In the genomic region with DNA sequence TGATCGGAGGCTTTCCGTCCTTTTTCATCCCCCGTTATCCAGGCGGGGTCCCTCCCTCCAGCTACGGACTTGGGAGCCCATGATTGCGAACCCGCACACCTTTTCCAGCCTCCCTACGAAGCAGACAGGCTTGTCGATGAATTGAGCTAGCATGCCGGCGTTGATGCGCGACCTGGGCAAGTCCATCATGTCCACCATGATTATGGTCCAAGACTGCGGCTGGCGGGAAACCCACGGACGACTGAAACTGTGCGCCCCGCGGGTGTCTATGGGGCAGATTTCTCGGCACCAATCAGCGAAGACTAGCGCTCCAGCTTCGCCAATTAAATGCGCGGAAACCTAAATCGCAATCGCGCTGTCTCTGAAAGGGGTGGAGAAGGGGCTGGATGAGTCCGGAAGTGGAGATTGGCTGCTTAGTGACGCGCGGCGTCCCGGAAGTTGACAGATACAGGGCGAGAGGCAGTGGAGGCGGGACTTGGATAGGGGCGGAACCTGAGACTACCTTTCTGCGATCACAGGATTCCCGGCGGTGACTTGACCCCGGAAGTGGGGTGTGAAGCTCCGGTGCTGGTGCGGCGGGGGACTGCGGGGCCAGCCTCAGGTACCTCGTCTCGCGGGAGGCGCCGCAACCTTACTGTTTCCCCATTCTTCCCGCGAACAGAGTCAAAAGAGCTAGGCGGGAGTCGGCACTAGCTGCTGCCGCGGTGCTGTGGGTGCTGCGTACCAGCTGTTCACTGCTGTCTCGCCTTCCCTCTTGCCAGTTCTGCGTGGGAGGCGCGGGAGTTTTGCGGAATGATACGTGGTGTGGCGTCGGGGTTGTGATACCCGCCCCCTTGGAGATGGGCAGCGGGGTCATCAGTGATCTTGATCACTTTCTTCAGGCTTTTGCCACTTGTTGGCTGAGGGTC, we compare ENCODE assay signal across 1 cellular context.
A peak's percentile ranks its signal among the peaks of the same experiment; 100 is the strongest.
TF ChIP-seq lines count a peak whose summit lies in the region.

A gene (plus strand): TSS at position 532 of the 908 bp plus-strand sequence. CDS start 32,620 bp downstream, outside the sequence.

TF ChIP-seq in GM12878, 131 proteins besides CTCF, POLR2A, EP300 and RAD21 (continued from another document and continues in another):
- TF ChIP-seq, protein P1, sequence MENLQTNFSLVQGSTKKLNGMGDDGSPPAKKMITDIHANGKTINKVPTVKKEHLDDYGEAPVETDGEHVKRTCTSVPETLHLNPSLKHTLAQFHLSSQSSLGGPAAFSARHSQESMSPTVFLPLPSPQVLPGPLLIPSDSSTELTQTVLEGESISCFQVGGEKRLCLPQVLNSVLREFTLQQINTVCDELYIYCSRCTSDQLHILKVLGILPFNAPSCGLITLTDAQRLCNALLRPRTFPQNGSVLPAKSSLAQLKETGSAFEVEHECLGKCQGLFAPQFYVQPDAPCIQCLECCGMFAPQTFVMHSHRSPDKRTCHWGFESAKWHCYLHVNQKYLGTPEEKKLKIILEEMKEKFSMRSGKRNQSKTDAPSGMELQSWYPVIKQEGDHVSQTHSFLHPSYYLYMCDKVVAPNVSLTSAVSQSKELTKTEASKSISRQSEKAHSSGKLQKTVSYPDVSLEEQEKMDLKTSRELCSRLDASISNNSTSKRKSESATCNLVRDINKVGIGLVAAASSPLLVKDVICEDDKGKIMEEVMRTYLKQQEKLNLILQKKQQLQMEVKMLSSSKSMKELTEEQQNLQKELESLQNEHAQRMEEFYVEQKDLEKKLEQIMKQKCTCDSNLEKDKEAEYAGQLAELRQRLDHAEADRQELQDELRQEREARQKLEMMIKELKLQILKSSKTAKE (IDR thresholded peaks at IDR 0.05; ENCODE audit: low read depth, poor library complexity, severe bottlenecking) = peak; percentile 17
- 0 out of 4 replicates have a peak, but pooled peaks of 1 of the 2 experiments have one; percentile 22 for TF ChIP-seq ETV6 (conservative IDR thresholded peaks at IDR 0.05 in 1 of 2, IDR thresholded peaks at IDR 0.05 in 1 of 2; ENCODE audit: borderline replicate concordance in 1 of 2, low read depth in 1 of 2)
- TF ChIP-seq, protein P2, sequence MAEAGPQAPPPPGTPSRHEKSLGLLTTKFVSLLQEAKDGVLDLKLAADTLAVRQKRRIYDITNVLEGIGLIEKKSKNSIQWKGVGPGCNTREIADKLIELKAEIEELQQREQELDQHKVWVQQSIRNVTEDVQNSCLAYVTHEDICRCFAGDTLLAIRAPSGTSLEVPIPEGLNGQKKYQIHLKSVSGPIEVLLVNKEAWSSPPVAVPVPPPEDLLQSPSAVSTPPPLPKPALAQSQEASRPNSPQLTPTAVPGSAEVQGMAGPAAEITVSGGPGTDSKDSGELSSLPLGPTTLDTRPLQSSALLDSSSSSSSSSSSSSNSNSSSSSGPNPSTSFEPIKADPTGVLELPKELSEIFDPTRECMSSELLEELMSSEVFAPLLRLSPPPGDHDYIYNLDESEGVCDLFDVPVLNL (IDR thresholded peaks at IDR 0.05; ENCODE audit: low read depth, low read length) = peak; percentile 92
- TF ChIP-seq, protein P3, sequence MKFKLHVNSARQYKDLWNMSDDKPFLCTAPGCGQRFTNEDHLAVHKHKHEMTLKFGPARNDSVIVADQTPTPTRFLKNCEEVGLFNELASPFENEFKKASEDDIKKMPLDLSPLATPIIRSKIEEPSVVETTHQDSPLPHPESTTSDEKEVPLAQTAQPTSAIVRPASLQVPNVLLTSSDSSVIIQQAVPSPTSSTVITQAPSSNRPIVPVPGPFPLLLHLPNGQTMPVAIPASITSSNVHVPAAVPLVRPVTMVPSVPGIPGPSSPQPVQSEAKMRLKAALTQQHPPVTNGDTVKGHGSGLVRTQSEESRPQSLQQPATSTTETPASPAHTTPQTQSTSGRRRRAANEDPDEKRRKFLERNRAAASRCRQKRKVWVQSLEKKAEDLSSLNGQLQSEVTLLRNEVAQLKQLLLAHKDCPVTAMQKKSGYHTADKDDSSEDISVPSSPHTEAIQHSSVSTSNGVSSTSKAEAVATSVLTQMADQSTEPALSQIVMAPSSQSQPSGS (IDR thresholded peaks at IDR 0.05; ENCODE audit: low read length) = peak; percentile 41; the same call in 1 of the 2 replicates
- peak; percentile 87 for TF ChIP-seq CREB1 (IDR thresholded peaks at IDR 0.05; ENCODE audit: low read depth)
- TF ChIP-seq IKZF2 (IDR thresholded peaks at IDR 0.05) = peak; percentile 75 to 80
- peak; percentile 74; the same call in 1 of the 2 replicates for TF ChIP-seq TCF3 (IDR thresholded peaks at IDR 0.05; ENCODE audit: borderline replicate concordance, insufficient read depth, low read depth, low read length)
- TF ChIP-seq, protein P4, sequence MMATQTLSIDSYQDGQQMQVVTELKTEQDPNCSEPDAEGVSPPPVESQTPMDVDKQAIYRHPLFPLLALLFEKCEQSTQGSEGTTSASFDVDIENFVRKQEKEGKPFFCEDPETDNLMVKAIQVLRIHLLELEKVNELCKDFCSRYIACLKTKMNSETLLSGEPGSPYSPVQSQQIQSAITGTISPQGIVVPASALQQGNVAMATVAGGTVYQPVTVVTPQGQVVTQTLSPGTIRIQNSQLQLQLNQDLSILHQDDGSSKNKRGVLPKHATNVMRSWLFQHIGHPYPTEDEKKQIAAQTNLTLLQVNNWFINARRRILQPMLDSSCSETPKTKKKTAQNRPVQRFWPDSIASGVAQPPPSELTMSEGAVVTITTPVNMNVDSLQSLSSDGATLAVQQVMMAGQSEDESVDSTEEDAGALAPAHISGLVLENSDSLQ (IDR thresholded peaks at IDR 0.05) = peak; percentile 80
- peak; percentile 79; the same call in 1 of the 2 replicates for TF ChIP-seq FOXM1 (IDR thresholded peaks at IDR 0.05; ENCODE audit: low read depth, low read length)
- peak; percentile 94 for TF ChIP-seq YY1 (IDR thresholded peaks at IDR 0.05; ENCODE audit: low read depth, low read length)
- TF ChIP-seq ZZZ3 (IDR thresholded peaks at IDR 0.05; ENCODE audit: control insufficient read depth, insufficient read length, low read depth) = no peak
- TF ChIP-seq NFIC (IDR thresholded peaks at IDR 0.05; ENCODE audit: low read depth, low read length) = 0 out of 2 replicates have a peak, but pooled peaks have one; percentile 52
- TF ChIP-seq SMAD5 (IDR thresholded peaks at IDR 0.05; ENCODE audit: low read depth) = peak; percentile 74; the same call in 1 of the 2 replicates
- TF ChIP-seq NR2C1 (IDR thresholded peaks at IDR 0.05) = peak; percentile 91
- TF ChIP-seq, protein P5, sequence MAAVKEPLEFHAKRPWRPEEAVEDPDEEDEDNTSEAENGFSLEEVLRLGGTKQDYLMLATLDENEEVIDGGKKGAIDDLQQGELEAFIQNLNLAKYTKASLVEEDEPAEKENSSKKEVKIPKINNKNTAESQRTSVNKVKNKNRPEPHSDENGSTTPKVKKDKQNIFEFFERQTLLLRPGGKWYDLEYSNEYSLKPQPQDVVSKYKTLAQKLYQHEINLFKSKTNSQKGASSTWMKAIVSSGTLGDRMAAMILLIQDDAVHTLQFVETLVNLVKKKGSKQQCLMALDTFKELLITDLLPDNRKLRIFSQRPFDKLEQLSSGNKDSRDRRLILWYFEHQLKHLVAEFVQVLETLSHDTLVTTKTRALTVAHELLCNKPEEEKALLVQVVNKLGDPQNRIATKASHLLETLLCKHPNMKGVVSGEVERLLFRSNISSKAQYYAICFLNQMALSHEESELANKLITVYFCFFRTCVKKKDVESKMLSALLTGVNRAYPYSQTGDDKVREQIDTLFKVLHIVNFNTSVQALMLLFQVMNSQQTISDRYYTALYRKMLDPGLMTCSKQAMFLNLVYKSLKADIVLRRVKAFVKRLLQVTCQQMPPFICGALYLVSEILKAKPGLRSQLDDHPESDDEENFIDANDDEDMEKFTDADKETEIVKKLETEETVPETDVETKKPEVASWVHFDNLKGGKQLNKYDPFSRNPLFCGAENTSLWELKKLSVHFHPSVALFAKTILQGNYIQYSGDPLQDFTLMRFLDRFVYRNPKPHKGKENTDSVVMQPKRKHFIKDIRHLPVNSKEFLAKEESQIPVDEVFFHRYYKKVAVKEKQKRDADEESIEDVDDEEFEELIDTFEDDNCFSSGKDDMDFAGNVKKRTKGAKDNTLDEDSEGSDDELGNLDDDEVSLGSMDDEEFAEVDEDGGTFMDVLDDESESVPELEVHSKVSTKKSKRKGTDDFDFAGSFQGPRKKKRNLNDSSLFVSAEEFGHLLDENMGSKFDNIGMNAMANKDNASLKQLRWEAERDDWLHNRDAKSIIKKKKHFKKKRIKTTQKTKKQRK (IDR thresholded peaks at IDR 0.05; ENCODE audit: low read depth, low read length) = no peak
- TF ChIP-seq CHD2 (IDR thresholded peaks at IDR 0.05; ENCODE audit: borderline replicate concordance, low read depth, low read length) = peak; percentile 96
- no peak for TF ChIP-seq ZNF622 (IDR thresholded peaks at IDR 0.05)
- TF ChIP-seq, protein P6, sequence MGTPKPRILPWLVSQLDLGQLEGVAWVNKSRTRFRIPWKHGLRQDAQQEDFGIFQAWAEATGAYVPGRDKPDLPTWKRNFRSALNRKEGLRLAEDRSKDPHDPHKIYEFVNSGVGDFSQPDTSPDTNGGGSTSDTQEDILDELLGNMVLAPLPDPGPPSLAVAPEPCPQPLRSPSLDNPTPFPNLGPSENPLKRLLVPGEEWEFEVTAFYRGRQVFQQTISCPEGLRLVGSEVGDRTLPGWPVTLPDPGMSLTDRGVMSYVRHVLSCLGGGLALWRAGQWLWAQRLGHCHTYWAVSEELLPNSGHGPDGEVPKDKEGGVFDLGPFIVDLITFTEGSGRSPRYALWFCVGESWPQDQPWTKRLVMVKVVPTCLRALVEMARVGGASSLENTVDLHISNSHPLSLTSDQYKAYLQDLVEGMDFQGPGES (IDR thresholded peaks at IDR 0.05) = peak; percentile 42; the same call in 1 of the 2 replicates
- TF ChIP-seq ZNF217 (IDR thresholded peaks at IDR 0.05) = no peak
- 0 out of 2 replicates have a peak, but pooled peaks have one; percentile 14 for TF ChIP-seq TARDBP (IDR thresholded peaks at IDR 0.05; ENCODE audit: borderline replicate concordance)
- TF ChIP-seq CHD4 (IDR thresholded peaks at IDR 0.05) = no peak
- peak; percentile 18 for TF ChIP-seq SMAD1 (IDR thresholded peaks at IDR 0.05; ENCODE audit: low read depth, partially characterized antibody)
- TF ChIP-seq RUNX3 (IDR thresholded peaks at IDR 0.05; ENCODE audit: low read length) = peak; percentile 67
- TF ChIP-seq, protein P7, sequence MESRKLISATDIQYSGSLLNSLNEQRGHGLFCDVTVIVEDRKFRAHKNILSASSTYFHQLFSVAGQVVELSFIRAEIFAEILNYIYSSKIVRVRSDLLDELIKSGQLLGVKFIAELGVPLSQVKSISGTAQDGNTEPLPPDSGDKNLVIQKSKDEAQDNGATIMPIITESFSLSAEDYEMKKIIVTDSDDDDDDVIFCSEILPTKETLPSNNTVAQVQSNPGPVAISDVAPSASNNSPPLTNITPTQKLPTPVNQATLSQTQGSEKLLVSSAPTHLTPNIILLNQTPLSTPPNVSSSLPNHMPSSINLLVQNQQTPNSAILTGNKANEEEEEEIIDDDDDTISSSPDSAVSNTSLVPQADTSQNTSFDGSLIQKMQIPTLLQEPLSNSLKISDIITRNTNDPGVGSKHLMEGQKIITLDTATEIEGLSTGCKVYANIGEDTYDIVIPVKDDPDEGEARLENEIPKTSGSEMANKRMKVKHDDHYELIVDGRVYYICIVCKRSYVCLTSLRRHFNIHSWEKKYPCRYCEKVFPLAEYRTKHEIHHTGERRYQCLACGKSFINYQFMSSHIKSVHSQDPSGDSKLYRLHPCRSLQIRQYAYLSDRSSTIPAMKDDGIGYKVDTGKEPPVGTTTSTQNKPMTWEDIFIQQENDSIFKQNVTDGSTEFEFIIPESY (IDR thresholded peaks at IDR 0.05) = no peak
- peak; percentile 18 for TF ChIP-seq SIX5 (IDR thresholded peaks at IDR 0.05; ENCODE audit: low read depth, low read length, severe bottlenecking)
- peak; percentile 93 for TF ChIP-seq TAF1 (IDR thresholded peaks at IDR 0.05; ENCODE audit: borderline replicate concordance, low read depth, low read length)
- TF ChIP-seq PML (IDR thresholded peaks at IDR 0.05; ENCODE audit: low read length) = peak; percentile 94
- no peak for TF ChIP-seq KLF5 (IDR thresholded peaks at IDR 0.05; ENCODE audit: partially characterized antibody)
- no peak for TF ChIP-seq SMC3 (IDR thresholded peaks at IDR 0.05; ENCODE audit: borderline replicate concordance, low read length)
- TF ChIP-seq, protein P8, sequence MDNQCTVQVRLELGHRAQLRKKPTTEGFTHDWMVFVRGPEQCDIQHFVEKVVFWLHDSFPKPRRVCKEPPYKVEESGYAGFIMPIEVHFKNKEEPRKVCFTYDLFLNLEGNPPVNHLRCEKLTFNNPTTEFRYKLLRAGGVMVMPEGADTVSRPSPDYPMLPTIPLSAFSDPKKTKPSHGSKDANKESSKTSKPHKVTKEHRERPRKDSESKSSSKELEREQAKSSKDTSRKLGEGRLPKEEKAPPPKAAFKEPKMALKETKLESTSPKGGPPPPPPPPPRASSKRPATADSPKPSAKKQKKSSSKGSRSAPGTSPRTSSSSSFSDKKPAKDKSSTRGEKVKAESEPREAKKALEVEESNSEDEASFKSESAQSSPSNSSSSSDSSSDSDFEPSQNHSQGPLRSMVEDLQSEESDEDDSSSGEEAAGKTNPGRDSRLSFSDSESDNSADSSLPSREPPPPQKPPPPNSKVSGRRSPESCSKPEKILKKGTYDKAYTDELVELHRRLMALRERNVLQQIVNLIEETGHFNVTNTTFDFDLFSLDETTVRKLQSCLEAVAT (IDR thresholded peaks at IDR 0.05) = peak; percentile 47
- TF ChIP-seq, protein P9, sequence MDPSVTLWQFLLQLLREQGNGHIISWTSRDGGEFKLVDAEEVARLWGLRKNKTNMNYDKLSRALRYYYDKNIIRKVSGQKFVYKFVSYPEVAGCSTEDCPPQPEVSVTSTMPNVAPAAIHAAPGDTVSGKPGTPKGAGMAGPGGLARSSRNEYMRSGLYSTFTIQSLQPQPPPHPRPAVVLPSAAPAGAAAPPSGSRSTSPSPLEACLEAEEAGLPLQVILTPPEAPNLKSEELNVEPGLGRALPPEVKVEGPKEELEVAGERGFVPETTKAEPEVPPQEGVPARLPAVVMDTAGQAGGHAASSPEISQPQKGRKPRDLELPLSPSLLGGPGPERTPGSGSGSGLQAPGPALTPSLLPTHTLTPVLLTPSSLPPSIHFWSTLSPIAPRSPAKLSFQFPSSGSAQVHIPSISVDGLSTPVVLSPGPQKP (IDR thresholded peaks at IDR 0.05; ENCODE audit: low read depth, low read length) = peak; percentile 88
- TF ChIP-seq BACH1 (IDR thresholded peaks at IDR 0.05; ENCODE audit: borderline replicate concordance) = peak; percentile 61; the same call in 1 of the 2 replicates
- TF ChIP-seq FOXK2 (IDR thresholded peaks at IDR 0.05) = peak; percentile 89
- TF ChIP-seq BCL11A (IDR thresholded peaks at IDR 0.05; ENCODE audit: low read depth, low read length) = peak; percentile 23; the same call in 1 of the 2 replicates
- no peak for TF ChIP-seq JUNB (IDR thresholded peaks at IDR 0.05)
- TF ChIP-seq HDGF (IDR thresholded peaks at IDR 0.05) = peak; percentile 91
- peak; percentile 77; the same call in 2 of the 3 replicates for TF ChIP-seq POU2F2 (IDR thresholded peaks at IDR 0.05; ENCODE audit: borderline replicate concordance, low read depth, low read length)
- TF ChIP-seq STAT1 (conservative IDR thresholded peaks at IDR 0.05) = 0 out of 2 replicates have a peak, but pooled peaks have one; percentile 42
- TF ChIP-seq RFX5 (IDR thresholded peaks at IDR 0.05; ENCODE audit: low read depth, low read length) = peak; percentile 88
- no peak for TF ChIP-seq SRF (IDR thresholded peaks at IDR 0.05; ENCODE audit: low read depth in 2 of 2, low read length in 2 of 2)
